Comparison of ENCODE assay signal across 13 cellular contexts in the genomic region with DNA sequence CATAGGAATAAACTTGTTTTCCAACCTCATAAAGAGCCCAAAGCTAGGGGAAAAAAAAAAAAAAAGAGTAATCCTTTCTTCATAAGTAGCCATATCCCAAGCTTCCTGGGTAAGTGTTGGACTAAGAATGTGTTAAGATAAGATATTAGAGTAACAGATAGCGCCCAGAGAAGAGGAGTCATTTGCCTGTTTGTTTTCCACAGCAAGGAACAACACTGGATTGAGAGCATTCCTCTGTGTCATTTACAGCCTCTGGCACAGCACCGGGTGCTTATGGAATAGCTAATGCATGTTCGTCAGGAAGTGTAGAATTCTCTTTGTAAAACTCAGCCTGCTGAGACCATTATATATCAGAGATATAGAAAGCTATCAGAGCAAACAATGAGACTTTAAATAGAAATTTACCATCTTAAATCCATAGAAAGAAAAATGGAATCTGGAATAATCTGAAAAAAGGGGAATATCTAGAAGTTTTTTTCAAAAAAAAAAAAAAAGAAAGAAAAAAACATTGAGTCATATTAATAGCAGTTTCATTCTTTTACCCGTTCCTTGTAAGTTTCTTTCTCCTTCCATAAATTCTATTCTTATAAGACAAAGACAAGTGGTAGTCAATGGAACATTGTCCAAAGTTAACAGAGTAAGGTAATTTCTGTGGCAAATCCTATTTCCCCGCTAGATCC. TPM values are rescaled to one million over a fixed set of nuclear protein-coding genes. Genes with fewer than 3 reads are reported as not detected.
A peak's percentile ranks its signal among the peaks of the same experiment; 100 is the strongest.
DNase-seq lines count a peak whose midpoint lies in the region; ATAC-seq and TF ChIP-seq lines count a peak whose summit lies in the region.
"Had no signal": no experiment of that assay in that cellular context is flagged by ENCODE, and none has a peak within 500 bp of the region (broad histone marks: within the 10 kb centered on the region; RNA-seq: fewer than 3 reads in every experiment).

No MANE protein-coding gene starts in this region.

- POLR2A ChIA-PET in Caco-2 (lab: Charles Lee) (interaction anchor here (0.7 to 1.1 kb wide), 2 partner anchors 14 to 73 kb away, joined by 3 to 4 read pairs; no protein-coding TSS in a partner anchor), HEK293T (lab: Yijun Ruan, JAX) (no interaction called here), PC-9 (lab: Charles Lee; ENCODE audit: unreplicated experiment) (no interaction called here)

- H3K27ac Mint-ChIP-seq in Caco-2 (ENCODE audit: unreplicated experiment), result peak overlapping the region; percentile 68
- H3K27ac Mint-ChIP-seq in mesothelial cell of epicardium, result peak overlapping the region; percentile 87
- no peak overlapping the region for H3K27ac Mint-ChIP-seq in neural progenitor cell
- H3K27ac Mint-ChIP-seq: CD14-positive monocyte had no signal

- peaks cover 42% of the 10 kb centered on the region for H4K20me1 ChIP-seq in neural progenitor cell (ENCODE audit: low read depth)
- no peaks in the 10 kb centered on the region for H4K20me1 ChIP-seq in PC-9 (ENCODE audit: insufficient read depth)

- H2AFZ ChIP-seq in neural progenitor cell (replicated peaks) (no peak overlapping the region), PC-9 (no peak overlapping the region)

- peak overlapping the region; percentile 39 for H3K4me3 Mint-ChIP-seq in Caco-2 (ENCODE audit: unreplicated experiment)
- H3K4me3 Mint-ChIP-seq in mesothelial cell of epicardium, result no peak overlapping the region
- H3K4me3 Mint-ChIP-seq in neural progenitor cell, result no peak overlapping the region
- H3K4me3 Mint-ChIP-seq: CD14-positive monocyte had no signal

- H3K36me3 ChIP-seq in Caco-2 (ENCODE audit: control insufficient read depth, insufficient read depth, low read length) (no peaks in the 10 kb centered on the region), neural progenitor cell (peaks cover 19% of the 10 kb centered on the region), PC-9 (ENCODE audit: low read depth) (no peaks in the 10 kb centered on the region)

- H3K4me1 Mint-ChIP-seq in Caco-2 (ENCODE audit: low read depth, unreplicated experiment) (peaks cover 26% of the 10 kb centered on the region), mesothelial cell of epicardium (peaks cover 34% of the 10 kb centered on the region), neural progenitor cell (peaks cover 18% of the 10 kb centered on the region)
- H3K4me1 Mint-ChIP-seq: CD14-positive monocyte had no signal

- peaks cover 74% of the 10 kb centered on the region for H3K79me2 ChIP-seq in neural progenitor cell (ENCODE audit: low read depth)
- H3K79me2 ChIP-seq in PC-9 (ENCODE audit: low read depth), result no peaks in the 10 kb centered on the region

- H3K4me3 ChIP-seq in Caco-2 (ENCODE audit: low read depth, low read length) (no peak overlapping the region), dorsolateral prefrontal cortex (peak overlapping the region in 4 of 59 donors; percentile 12 to 46 (median 31)), neural progenitor cell (no peak overlapping the region), PC-9 (no peak overlapping the region)

- DNase-seq in Caco-2 (peak; percentile 66 to 81), HEK293T (ENCODE audit: extremely low spot score) (peak; percentile 26), dorsolateral prefrontal cortex (no peak), mesothelial cell of epicardium (ENCODE audit: low spot score in 2 of 2, unreplicated experiment in 2 of 2) (no peak), neural progenitor cell (ENCODE audit: low spot score) (no peak), GDM1 (lab: John Stamatoyannopoulos, UW) (no peak), PC-9 (no peak)
- DNase-seq: DMS53, GF-D8, HCEC 1CT, SK-N-SH had no signal

- BruUV-seq in Caco-2 (replicated peaks; lab: Mats Ljungman, UMichigan), result no TSS peak
- no TSS peak for BruUV-seq in PC-9 (replicated peaks; lab: Mats Ljungman, UMichigan)

- H3K27ac ChIP-seq in dorsolateral prefrontal cortex (peak overlapping the region in 36 of 59 donors; percentile 2 to 84 (median 54)), neural progenitor cell (no peak overlapping the region), PC-9 (no peak overlapping the region)

- intact Hi-C loops in Caco-2 (cut with micrococcal nuclease; ENCODE audit: unreplicated experiment) (loop anchor here (1.0 kb wide), 3 partner anchors 37 to 73 kb away; no protein-coding TSS in a partner anchor), dorsolateral prefrontal cortex (cut with DNase I) (no loop called here), PC-9 (cut with micrococcal nuclease; ENCODE audit: unreplicated experiment) (no loop called here)

- CTCF ChIA-PET in Caco-2 (lab: Charles Lee), result interaction anchor here (0.6 to 1.2 kb wide), 3 partner anchors 69 to 465 kb away, joined by 3 to 9 read pairs (median 4); no protein-coding TSS in a partner anchor
- CTCF ChIA-PET in HEK293T (lab: Yijun Ruan, JAX), result interaction anchor here (0.7 kb wide), 1 partner anchor 17 kb away, joined by 3 read pairs; no protein-coding TSS in a partner anchor
- CTCF ChIA-PET in PC-9 (lab: Charles Lee), result no interaction called here

- peaks cover 16% of the 10 kb centered on the region for H3F3A ChIP-seq in neural progenitor cell (ENCODE audit: low read depth)
- no peaks in the 10 kb centered on the region for H3F3A ChIP-seq in PC-9 (ENCODE audit: insufficient read depth, low read depth)

- H3K27me3 Mint-ChIP-seq in Caco-2 (ENCODE audit: insufficient read depth, unreplicated experiment) (no peaks in the 10 kb centered on the region), mesothelial cell of epicardium (ENCODE audit: low read depth) (peaks cover 8% of the 10 kb centered on the region), neural progenitor cell (ENCODE audit: insufficient read depth, low read depth) (no peaks in the 10 kb centered on the region)

- H3K9ac ChIP-seq in neural progenitor cell, result no peak overlapping the region
- H3K9ac ChIP-seq: SK-N-SH had no signal

- H3K9me2 ChIP-seq in PC-9 (ENCODE audit: insufficient read depth), result no peaks in the 10 kb centered on the region
- H3K9me2 ChIP-seq: SK-N-SH had no signal

- H3K36me3 Mint-ChIP-seq in Caco-2 (ENCODE audit: insufficient read depth, unreplicated experiment) (peaks cover 33% of the 10 kb centered on the region), mesothelial cell of epicardium (peaks cover 2% of the 10 kb centered on the region), neural progenitor cell (peaks cover 19% of the 10 kb centered on the region)
- H3K36me3 Mint-ChIP-seq: CD14-positive monocyte had no signal

- H3K4me1 ChIP-seq in Caco-2, result peaks cover 36% of the 10 kb centered on the region
- H3K4me1 ChIP-seq in neural progenitor cell, result peaks cover 35% of the 10 kb centered on the region
- no peaks in the 10 kb centered on the region for H3K4me1 ChIP-seq in PC-9 (replicated peaks; ENCODE audit: insufficient read depth)

- H3K27me3 ChIP-seq in Caco-2 (replicated peaks; ENCODE audit: control insufficient read depth, insufficient read depth, low read length), result no peaks in the 10 kb centered on the region
- peaks cover 0 to 5% (median 0%) of the 10 kb centered on the region in 45 donors for H3K27me3 ChIP-seq in dorsolateral prefrontal cortex
- no peaks in the 10 kb centered on the region for H3K27me3 ChIP-seq in neural progenitor cell
- H3K27me3 ChIP-seq in PC-9 (ENCODE audit: insufficient read depth, low read depth), result no peaks in the 10 kb centered on the region

- H3K9me3 Mint-ChIP-seq in Caco-2 (ENCODE audit: unreplicated experiment) (no peaks in the 10 kb centered on the region), mesothelial cell of epicardium (no peaks in the 10 kb centered on the region), neural progenitor cell (peaks cover 17% of the 10 kb centered on the region)

- no peaks in the 10 kb centered on the region for H3K9me3 ChIP-seq in Caco-2
- no peaks in the 10 kb centered on the region for H3K9me3 ChIP-seq in neural progenitor cell (ENCODE audit: low read depth)
- no peaks in the 10 kb centered on the region for H3K9me3 ChIP-seq in PC-9 (ENCODE audit: insufficient read depth, low read depth)
- H3K9me3 ChIP-seq: SK-N-SH had no signal

- TF ChIP-seq CTCF in Caco-2 (IDR thresholded peaks at IDR 0.05; ENCODE audit: insufficient read depth in 1 of 2, low read depth in 1 of 2, low read length in 1 of 2, severe bottlenecking in 1 of 2, unreplicated experiment in 1 of 2), result no peak
- no peak for TF ChIP-seq CTCF in dorsolateral prefrontal cortex (IDR thresholded peaks at IDR 0.05 in 54 of 56, conservative IDR thresholded peaks at IDR 0.05 in 2 of 56; ENCODE audit: low read depth in 1 of 56, partially characterized antibody in 56 of 56)
- TF ChIP-seq CTCF in mesothelial cell of epicardium (IDR thresholded peaks at IDR 0.05; ENCODE audit: unreplicated experiment), result no peak
- no peak for TF ChIP-seq CTCF in neural progenitor cell (IDR thresholded peaks at IDR 0.05)
- no peak for TF ChIP-seq CTCF in PC-9 (conservative IDR thresholded peaks at IDR 0.05)

- no peak for ATAC-seq in GM18498 (IDR thresholded peaks at IDR 0.05; ENCODE audit: unreplicated experiment)

- H3K4me2 ChIP-seq in neural progenitor cell (no peak overlapping the region), PC-9 (no peak overlapping the region)
- H3K4me2 ChIP-seq: SK-N-SH had no signal

TF ChIP-seq in HEK293T, 16 proteins besides CTCF, POLR2A, EP300 and RAD21:
- TF ChIP-seq FOXA1 (IDR thresholded peaks at IDR 0.05) (no peak), ZNF384 (IDR thresholded peaks at IDR 0.05) (no peak), ARNT (IDR thresholded peaks at IDR 0.05) (no peak), SUZ12 (IDR thresholded peaks at IDR 0.05) (no peak), ELF4 (IDR thresholded peaks at IDR 0.05) (no peak)
TF ChIP-seq in HEK293T: peak in this region for 0.

RNA-seq across cellular contexts. Expression of a gene that starts 37.6 kb away (rescaled TPM):
- total RNA-seq in Caco-2 (2022) (238 and 260 TPM in 2 replicates), dorsolateral prefrontal cortex (100 to 1,000 TPM in 11 of 120 experiments, 10 to 100 TPM in 103, 1 to 10 TPM in 6; 5.4 to 199 (median 37.6) TPM), mesothelial cell of epicardium (52.1 to 54.3 TPM (median 54.2 TPM) in 3 replicates), neural progenitor cell (ENCODE audit: low replicate concordance) (143 and 151 TPM in 2 replicates), PC-9 (2021) (not detected in 2 replicates)

Comparison
In these comparisons a context has a peak if more than half of its experiments do, and no peak if none do; other contexts are left out.
1. DNase-seq: peak in Caco-2 (2 of 2) and HEK293T (single experiment); none in dorsolateral prefrontal cortex (0 of 10), mesothelial cell of epicardium (0 of 2), neural progenitor cell (single experiment), GDM1 (single experiment) and PC-9 (0 of 2).
2. H3K27ac ChIP-seq: peak in dorsolateral prefrontal cortex (36 of 59); none in neural progenitor cell (single experiment) and PC-9 (single experiment).